Comparison of ENCODE assay signal across 16 cellular contexts in the genomic region with DNA sequence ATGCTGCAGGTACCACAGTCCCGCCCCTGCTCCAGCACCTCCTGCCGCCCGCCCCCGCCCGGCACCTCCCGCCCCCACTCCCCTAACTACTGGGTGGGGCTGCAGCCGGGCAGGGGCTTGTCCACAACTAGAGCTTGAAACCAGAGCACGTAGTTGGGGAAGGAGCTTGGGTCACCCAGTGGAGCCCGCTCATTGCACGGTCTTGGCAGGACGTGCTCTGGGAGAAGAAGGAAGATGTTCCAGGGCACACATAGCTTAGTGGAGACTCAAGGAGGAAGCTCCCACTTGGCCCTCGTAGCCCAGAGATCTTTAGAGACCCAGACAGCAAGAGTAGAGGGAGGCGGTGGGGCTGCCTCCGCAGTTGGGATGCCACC. TPM values are rescaled to one million over a fixed set of nuclear protein-coding genes. Genes with fewer than 3 reads are reported as not detected.
A peak's percentile ranks its signal among the peaks of the same experiment; 100 is the strongest.
DNase-seq lines count a peak whose midpoint lies in the region; ATAC-seq, FAIRE-seq and TF ChIP-seq lines count a peak whose summit lies in the region.
"Had no signal": no experiment of that assay in that cellular context is flagged by ENCODE, and none has a peak within 500 bp of the region (broad histone marks: within the 10 kb centered on the region; RNA-seq: fewer than 3 reads in every experiment).

No MANE protein-coding gene starts in this region.

- no peaks in the 10 kb centered on the region for H3K27me3 ChIP-seq in GM23248 (replicated peaks; ENCODE audit: insufficient read depth)
- peaks cover 59% of the 10 kb centered on the region for H3K27me3 ChIP-seq in iPS-15b (ENCODE audit: control insufficient read depth, insufficient read depth, low read length)

- in situ Hi-C loops in GM23248 (cut with MboI) = loop anchor here (25.0 kb wide), 1 partner anchor 1923 kb away; no protein-coding TSS in a partner anchor

- peaks cover 9% of the 10 kb centered on the region; the same call in 1 of the 2 replicates for H3K4me1 ChIP-seq in GM23248 (ENCODE audit: insufficient read depth)
- peaks cover 2% of the 10 kb centered on the region for H3K4me1 ChIP-seq in iPS-15b (ENCODE audit: control insufficient read depth, insufficient read depth, low read length)

- FAIRE-seq in GM12891 (lab: Jason Lieb, UNC) = no peak

- no peaks in the 10 kb centered on the region for H3K9me2 ChIP-seq in GM23248 (ENCODE audit: insufficient read depth)

- 34 to 69% methylated on average over 6 to 14 of the region's 14 CpGs for WGBS in GM23248 (ENCODE audit: low coverage in 1 of 2, low lambda C conversion rate in 2 of 2, missing lambda C conversion rate in 2 of 2), 2 experiments

- no peak for ATAC-seq in GM18511 (IDR thresholded peaks at IDR 0.05; ENCODE audit: unreplicated experiment)
- ATAC-seq in HG03439 (IDR thresholded peaks at IDR 0.05; ENCODE audit: unreplicated experiment) = no peak
- ATAC-seq: effector memory CD8-positive, alpha-beta T cell had no signal

- H3K36me3 ChIP-seq in GM23248 (ENCODE audit: low read depth) (no peaks in the 10 kb centered on the region), iPS-15b (ENCODE audit: control insufficient read depth, insufficient read depth, low read length) (no peaks in the 10 kb centered on the region)

- H4K20me1 ChIP-seq in GM23248 (ENCODE audit: insufficient read depth) = no peaks in the 10 kb centered on the region

- peak; percentile 22 for DNase-seq in GM23248
- DNase-seq in putamen (ENCODE audit: low spot score) = peak; percentile 12
- DNase-seq in GM12891 (ENCODE audit: insufficient read length, low spot score) = no peak
- DNase-seq in posterior vena cava (ENCODE audit: low spot score) = no peak
- DNase-seq: activated CD4-positive, alpha-beta T cell treated with anti-CD3 and anti-CD28 coated beads, Interleukin-2, amount 50 U/mL, for 4 hours; activated naive CD4-positive, alpha-beta T cell treated with anti-CD3 and anti-CD28 coated beads for 36 hours; DMS 273 treated with DMSO at 0.1 percent for 48 hours; effector memory CD8-positive, alpha-beta T cell; KBM-7; NCI-H2227 treated with DMSO at 0.1 percent for 48 hours; SIG-M5 had no signal

- H3F3A ChIP-seq in GM23248 (ENCODE audit: insufficient read depth) = peaks cover 14% of the 10 kb centered on the region; the same call in 1 of the 2 replicates

- H3K9ac ChIP-seq in GM23248 (peak overlapping the region; percentile 14; the same call in 1 of the 2 replicates), iPS-15b (ENCODE audit: low read depth, low read length) (no peak overlapping the region)

- peak overlapping the region; percentile 63 for H3K4me3 ChIP-seq in GM23248
- H3K4me3 ChIP-seq in WI38 (ENCODE audit: low read depth, low read length) = peak overlapping the region; percentile 49
- H3K4me3 ChIP-seq in iPS-15b (ENCODE audit: low read depth, low read length) = peak overlapping the region; percentile 60

- intact Hi-C loops in posterior vena cava (cut with DNase I) = no loop called here

- H3K9me3 ChIP-seq in GM23248 (ENCODE audit: low read depth) (no peaks in the 10 kb centered on the region), iPS-15b (ENCODE audit: control insufficient read depth, insufficient read depth, low read length) (no peaks in the 10 kb centered on the region)

- no peak overlapping the region for H3K27ac ChIP-seq in GM23248

- H3K4me2 ChIP-seq in GM23248 (ENCODE audit: unreplicated experiment) = peak overlapping the region; percentile 51

- no peak for TF ChIP-seq CTCF in WI38 (IDR thresholded peaks at IDR 0.05; ENCODE audit: low read depth, low read length)

- no peaks in the 10 kb centered on the region for H3K79me2 ChIP-seq in GM23248 (ENCODE audit: insufficient read depth)

- H2AFZ ChIP-seq in GM23248 = peak overlapping the region; percentile 67

- no peak for TF ChIP-seq POLR2A in GM12891 (IDR thresholded peaks at IDR 0.05; ENCODE audit: low read depth, low read length)

TF ChIP-seq in GM12891, 5 proteins besides CTCF, POLR2A, EP300 and RAD21:
- TF ChIP-seq SPI1 (IDR thresholded peaks at IDR 0.05; ENCODE audit: low read depth, low read length) = no peak
TF ChIP-seq in GM12891: peak in this region for 0.

RNA-seq across cellular contexts. Expression of a gene that starts 0.7 kb away (rescaled TPM):
- total RNA-seq in GM23248 (2014; rRNA removed; shearing (Covaris generic)) = 1.3 TPM in 1 of 2 replicates, not detected in the other
- 0.34 and 0.50 TPM in 2 replicates for polyA plus RNA-seq in GM23248 (2016; fragmentation: Nextera tagmentation; extraction: Ambion mirVana)
- not detected for polyA plus RNA-seq in GM12891 (2012; ENCODE audit: low read depth, missing spikeins)
- not detected for total RNA-seq in posterior vena cava
- total RNA-seq: activated naive CD4-positive, alpha-beta T cell treated with anti-CD3 and anti-CD28 coated beads for 36 hours; skeletal muscle tissue had no signal

RNA-seq across cellular contexts. Expression of a gene that starts 16.1 kb away (rescaled TPM):
- not detected in 2 replicates for total RNA-seq in GM23248 (2014; rRNA removed; shearing (Covaris generic))
- polyA plus RNA-seq in GM23248 (2016; fragmentation: Nextera tagmentation; extraction: Ambion mirVana) = not detected in 2 replicates
- not detected for polyA plus RNA-seq in GM12891 (2012; ENCODE audit: low read depth, missing spikeins)
- not detected for total RNA-seq in posterior vena cava
- total RNA-seq: activated naive CD4-positive, alpha-beta T cell treated with anti-CD3 and anti-CD28 coated beads for 36 hours; skeletal muscle tissue had no signal

RNA-seq across cellular contexts. Expression of a gene that starts 32.1 kb away (rescaled TPM):
- 29,310 and 34,986 TPM in 2 replicates for total RNA-seq in GM23248 (2014; rRNA removed; shearing (Covaris generic))
- polyA plus RNA-seq in GM23248 (2016; fragmentation: Nextera tagmentation; extraction: Ambion mirVana) = 17,437 and 17,601 TPM in 2 replicates
- polyA plus RNA-seq in GM12891 (2012; ENCODE audit: low read depth, missing spikeins) = 0.06 TPM
- total RNA-seq in posterior vena cava = 100 to 1,000 TPM; 147 TPM

Comparison
In these comparisons a context has a peak if more than half of its experiments do, and no peak if none do; other contexts are left out.
1. DNase-seq: peak in GM23248 (single experiment) and putamen (single experiment); none in GM12891 (single experiment) and posterior vena cava (single experiment).
2. RNA of a gene that starts 32.1 kb away (total RNA-seq): 29,310 to 34,986 TPM in GM23248; 147 TPM in posterior vena cava; every median in the first group is over 100 times any median in the second.
3. Peak in every context shown above with its lines, with median percentiles within 50 percentile points of each other: H3K4me3 ChIP-seq.